In genomic region chr20:33673411-33674293, GRCh38 we compare ENCODE assay signal across 2 cellular contexts.
A peak's percentile ranks its signal among the peaks of the same experiment; 100 is the strongest.
TF ChIP-seq lines count a peak whose summit lies in the region.

No MANE protein-coding gene starts in this region.

TF ChIP-seq in IMR-90, 13 proteins besides CTCF, POLR2A, EP300 and RAD21:
- TF ChIP-seq NFE2L2 (IDR thresholded peaks at IDR 0.05; ENCODE audit: low read depth, low read length) (peak; percentile 42; the same call in 1 of the 2 replicates), MAZ (IDR thresholded peaks at IDR 0.05; ENCODE audit: borderline replicate concordance, low read depth, low read length) (peak; percentile 66), MXI1 (IDR thresholded peaks at IDR 0.05; ENCODE audit: borderline replicate concordance, low read depth, low read length) (no peak), RCOR1 (IDR thresholded peaks at IDR 0.05; ENCODE audit: insufficient replicate concordance, low read length) (no peak), RFX5 (IDR thresholded peaks at IDR 0.05; ENCODE audit: low read depth, low read length) (no peak), BHLHE40 (IDR thresholded peaks at IDR 0.05; ENCODE audit: low read depth, low read length) (no peak), FOS (IDR thresholded peaks at IDR 0.05; ENCODE audit: low read depth, low read length) (0 out of 2 replicates have a peak, but pooled peaks have one; percentile 8), CEBPB (IDR thresholded peaks at IDR 0.05; ENCODE audit: low read depth, low read length) (no peak), CHD1 (IDR thresholded peaks at IDR 0.05; ENCODE audit: low read depth, low read length) (no peak), SMC3 (IDR thresholded peaks at IDR 0.05; ENCODE audit: low read depth, low read length) (no peak), MAFK (IDR thresholded peaks at IDR 0.05; ENCODE audit: low read depth, low read length) (no peak)
- TF ChIP-seq, protein P1, sequence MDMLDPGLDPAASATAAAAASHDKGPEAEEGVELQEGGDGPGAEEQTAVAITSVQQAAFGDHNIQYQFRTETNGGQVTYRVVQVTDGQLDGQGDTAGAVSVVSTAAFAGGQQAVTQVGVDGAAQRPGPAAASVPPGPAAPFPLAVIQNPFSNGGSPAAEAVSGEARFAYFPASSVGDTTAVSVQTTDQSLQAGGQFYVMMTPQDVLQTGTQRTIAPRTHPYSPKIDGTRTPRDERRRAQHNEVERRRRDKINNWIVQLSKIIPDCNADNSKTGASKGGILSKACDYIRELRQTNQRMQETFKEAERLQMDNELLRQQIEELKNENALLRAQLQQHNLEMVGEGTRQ (IDR thresholded peaks at IDR 0.05; ENCODE audit: low read depth, low read length) = no peak
- TF ChIP-seq, protein P2, sequence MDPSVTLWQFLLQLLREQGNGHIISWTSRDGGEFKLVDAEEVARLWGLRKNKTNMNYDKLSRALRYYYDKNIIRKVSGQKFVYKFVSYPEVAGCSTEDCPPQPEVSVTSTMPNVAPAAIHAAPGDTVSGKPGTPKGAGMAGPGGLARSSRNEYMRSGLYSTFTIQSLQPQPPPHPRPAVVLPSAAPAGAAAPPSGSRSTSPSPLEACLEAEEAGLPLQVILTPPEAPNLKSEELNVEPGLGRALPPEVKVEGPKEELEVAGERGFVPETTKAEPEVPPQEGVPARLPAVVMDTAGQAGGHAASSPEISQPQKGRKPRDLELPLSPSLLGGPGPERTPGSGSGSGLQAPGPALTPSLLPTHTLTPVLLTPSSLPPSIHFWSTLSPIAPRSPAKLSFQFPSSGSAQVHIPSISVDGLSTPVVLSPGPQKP (IDR thresholded peaks at IDR 0.05; ENCODE audit: borderline replicate concordance, low read depth, low read length) = no peak
TF ChIP-seq in IMR-90: peak in this region for 3.

TF ChIP-seq in K562, 482 proteins besides CTCF, POLR2A, EP300 and RAD21 (continues in another document):
- TF ChIP-seq ARID1B (IDR thresholded peaks at IDR 0.05) = 0 out of 2 replicates have a peak, but pooled peaks have one; percentile 31
- TF ChIP-seq SMARCA4 (IDR thresholded peaks at IDR 0.05) = peak; percentile 40; the same call in 1 of the 2 replicates
- peak; percentile 33; the same call in 1 of the 2 replicates for TF ChIP-seq SMARCE1 (IDR thresholded peaks at IDR 0.05)
- peak; percentile 65 for TF ChIP-seq MAFG (tag; conservative IDR thresholded peaks at IDR 0.05)
- no peak for TF ChIP-seq ZNF449 (CRISPR knock-in tag; IDR thresholded peaks at IDR 0.05)
- TF ChIP-seq ESRRA (IDR thresholded peaks at IDR 0.05; ENCODE audit: borderline replicate concordance, low read depth) = peak; percentile 9; the same call in 1 of the 2 replicates
- TF ChIP-seq STAG1 (CRISPR knock-in tag; IDR thresholded peaks at IDR 0.05; ENCODE audit: borderline replicate concordance) = 0 out of 2 replicates have a peak, but pooled peaks have one; percentile 17
- no peak for TF ChIP-seq NR2C2 (CRISPR knock-in tag; IDR thresholded peaks at IDR 0.05)
- TF ChIP-seq NR2C2 (tag; IDR thresholded peaks at IDR 0.05) = 0 out of 2 replicates have a peak, but pooled peaks have one; percentile 12
- no peak for TF ChIP-seq SIRT6 (IDR thresholded peaks at IDR 0.05; ENCODE audit: low read depth, low read length)
- no peak for TF ChIP-seq MITF (IDR thresholded peaks at IDR 0.05)
- no peak; the same call in 1 of the 2 replicates for TF ChIP-seq MYC (IDR thresholded peaks at IDR 0.05; ENCODE audit: low read depth, low read length)
- peak; percentile 32; the same call in 1 of the 2 replicates for TF ChIP-seq MYC (CRISPR knock-in tag; IDR thresholded peaks at IDR 0.05; ENCODE audit: borderline replicate concordance, low read depth)
- peak; percentile 56; the same call in 1 of the 2 replicates for TF ChIP-seq DPF2 (IDR thresholded peaks at IDR 0.05)
- peak; percentile 60; the same call in 1 of the 2 replicates for TF ChIP-seq MAFK (IDR thresholded peaks at IDR 0.05; ENCODE audit: low read length)
- peak; percentile 57; the same call in 1 of the 2 replicates for TF ChIP-seq PHF8 (IDR thresholded peaks at IDR 0.05; ENCODE audit: borderline replicate concordance, low read length)
- 0 out of 2 replicates have a peak, but pooled peaks have one; percentile 3 for TF ChIP-seq EGR1 (conservative IDR thresholded peaks at IDR 0.05)
- peak; percentile 93 for TF ChIP-seq NFE2 (IDR thresholded peaks at IDR 0.05; ENCODE audit: low read depth)
- peak; percentile 19 for TF ChIP-seq FOSL1 (tag; conservative IDR thresholded peaks at IDR 0.05)
- TF ChIP-seq CAMTA2 (CRISPR knock-in tag; conservative IDR thresholded peaks at IDR 0.05) = no peak
- 0 out of 4 replicates have a peak, but pooled peaks of 1 of the 2 experiments have one; percentile 4 for TF ChIP-seq SIN3A (IDR thresholded peaks at IDR 0.05; ENCODE audit: borderline replicate concordance in 2 of 2, control insufficient read depth in 1 of 2, low read depth in 2 of 2, low read length in 2 of 2)
- TF ChIP-seq ZFP36 (IDR thresholded peaks at IDR 0.05; ENCODE audit: low read depth, low read length, partially characterized antibody) = peak; percentile 40
- peak; percentile 4 for TF ChIP-seq PCBP1 (IDR thresholded peaks at IDR 0.05; ENCODE audit: low read depth, low read length, poor library complexity, severe bottlenecking)
- TF ChIP-seq THAP7 (CRISPR knock-in tag; IDR thresholded peaks at IDR 0.05) = no peak
- TF ChIP-seq, protein P3, sequence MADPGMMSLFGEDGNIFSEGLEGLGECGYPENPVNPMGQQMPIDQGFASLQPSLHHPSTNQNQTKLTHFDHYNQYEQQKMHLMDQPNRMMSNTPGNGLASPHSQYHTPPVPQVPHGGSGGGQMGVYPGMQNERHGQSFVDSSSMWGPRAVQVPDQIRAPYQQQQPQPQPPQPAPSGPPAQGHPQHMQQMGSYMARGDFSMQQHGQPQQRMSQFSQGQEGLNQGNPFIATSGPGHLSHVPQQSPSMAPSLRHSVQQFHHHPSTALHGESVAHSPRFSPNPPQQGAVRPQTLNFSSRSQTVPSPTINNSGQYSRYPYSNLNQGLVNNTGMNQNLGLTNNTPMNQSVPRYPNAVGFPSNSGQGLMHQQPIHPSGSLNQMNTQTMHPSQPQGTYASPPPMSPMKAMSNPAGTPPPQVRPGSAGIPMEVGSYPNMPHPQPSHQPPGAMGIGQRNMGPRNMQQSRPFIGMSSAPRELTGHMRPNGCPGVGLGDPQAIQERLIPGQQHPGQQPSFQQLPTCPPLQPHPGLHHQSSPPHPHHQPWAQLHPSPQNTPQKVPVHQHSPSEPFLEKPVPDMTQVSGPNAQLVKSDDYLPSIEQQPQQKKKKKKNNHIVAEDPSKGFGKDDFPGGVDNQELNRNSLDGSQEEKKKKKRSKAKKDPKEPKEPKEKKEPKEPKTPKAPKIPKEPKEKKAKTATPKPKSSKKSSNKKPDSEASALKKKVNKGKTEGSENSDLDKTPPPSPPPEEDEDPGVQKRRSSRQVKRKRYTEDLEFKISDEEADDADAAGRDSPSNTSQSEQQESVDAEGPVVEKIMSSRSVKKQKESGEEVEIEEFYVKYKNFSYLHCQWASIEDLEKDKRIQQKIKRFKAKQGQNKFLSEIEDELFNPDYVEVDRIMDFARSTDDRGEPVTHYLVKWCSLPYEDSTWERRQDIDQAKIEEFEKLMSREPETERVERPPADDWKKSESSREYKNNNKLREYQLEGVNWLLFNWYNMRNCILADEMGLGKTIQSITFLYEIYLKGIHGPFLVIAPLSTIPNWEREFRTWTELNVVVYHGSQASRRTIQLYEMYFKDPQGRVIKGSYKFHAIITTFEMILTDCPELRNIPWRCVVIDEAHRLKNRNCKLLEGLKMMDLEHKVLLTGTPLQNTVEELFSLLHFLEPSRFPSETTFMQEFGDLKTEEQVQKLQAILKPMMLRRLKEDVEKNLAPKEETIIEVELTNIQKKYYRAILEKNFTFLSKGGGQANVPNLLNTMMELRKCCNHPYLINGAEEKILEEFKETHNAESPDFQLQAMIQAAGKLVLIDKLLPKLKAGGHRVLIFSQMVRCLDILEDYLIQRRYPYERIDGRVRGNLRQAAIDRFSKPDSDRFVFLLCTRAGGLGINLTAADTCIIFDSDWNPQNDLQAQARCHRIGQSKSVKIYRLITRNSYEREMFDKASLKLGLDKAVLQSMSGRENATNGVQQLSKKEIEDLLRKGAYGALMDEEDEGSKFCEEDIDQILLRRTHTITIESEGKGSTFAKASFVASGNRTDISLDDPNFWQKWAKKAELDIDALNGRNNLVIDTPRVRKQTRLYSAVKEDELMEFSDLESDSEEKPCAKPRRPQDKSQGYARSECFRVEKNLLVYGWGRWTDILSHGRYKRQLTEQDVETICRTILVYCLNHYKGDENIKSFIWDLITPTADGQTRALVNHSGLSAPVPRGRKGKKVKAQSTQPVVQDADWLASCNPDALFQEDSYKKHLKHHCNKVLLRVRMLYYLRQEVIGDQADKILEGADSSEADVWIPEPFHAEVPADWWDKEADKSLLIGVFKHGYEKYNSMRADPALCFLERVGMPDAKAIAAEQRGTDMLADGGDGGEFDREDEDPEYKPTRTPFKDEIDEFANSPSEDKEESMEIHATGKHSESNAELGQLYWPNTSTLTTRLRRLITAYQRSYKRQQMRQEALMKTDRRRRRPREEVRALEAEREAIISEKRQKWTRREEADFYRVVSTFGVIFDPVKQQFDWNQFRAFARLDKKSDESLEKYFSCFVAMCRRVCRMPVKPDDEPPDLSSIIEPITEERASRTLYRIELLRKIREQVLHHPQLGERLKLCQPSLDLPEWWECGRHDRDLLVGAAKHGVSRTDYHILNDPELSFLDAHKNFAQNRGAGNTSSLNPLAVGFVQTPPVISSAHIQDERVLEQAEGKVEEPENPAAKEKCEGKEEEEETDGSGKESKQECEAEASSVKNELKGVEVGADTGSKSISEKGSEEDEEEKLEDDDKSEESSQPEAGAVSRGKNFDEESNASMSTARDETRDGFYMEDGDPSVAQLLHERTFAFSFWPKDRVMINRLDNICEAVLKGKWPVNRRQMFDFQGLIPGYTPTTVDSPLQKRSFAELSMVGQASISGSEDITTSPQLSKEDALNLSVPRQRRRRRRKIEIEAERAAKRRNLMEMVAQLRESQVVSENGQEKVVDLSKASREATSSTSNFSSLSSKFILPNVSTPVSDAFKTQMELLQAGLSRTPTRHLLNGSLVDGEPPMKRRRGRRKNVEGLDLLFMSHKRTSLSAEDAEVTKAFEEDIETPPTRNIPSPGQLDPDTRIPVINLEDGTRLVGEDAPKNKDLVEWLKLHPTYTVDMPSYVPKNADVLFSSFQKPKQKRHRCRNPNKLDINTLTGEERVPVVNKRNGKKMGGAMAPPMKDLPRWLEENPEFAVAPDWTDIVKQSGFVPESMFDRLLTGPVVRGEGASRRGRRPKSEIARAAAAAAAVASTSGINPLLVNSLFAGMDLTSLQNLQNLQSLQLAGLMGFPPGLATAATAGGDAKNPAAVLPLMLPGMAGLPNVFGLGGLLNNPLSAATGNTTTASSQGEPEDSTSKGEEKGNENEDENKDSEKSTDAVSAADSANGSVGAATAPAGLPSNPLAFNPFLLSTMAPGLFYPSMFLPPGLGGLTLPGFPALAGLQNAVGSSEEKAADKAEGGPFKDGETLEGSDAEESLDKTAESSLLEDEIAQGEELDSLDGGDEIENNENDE (IDR thresholded peaks at IDR 0.05; ENCODE audit: low read depth, low read length) = no peak
- peak; percentile 23; the same call in 1 of the 2 replicates for TF ChIP-seq ZFX (CRISPR knock-in tag; IDR thresholded peaks at IDR 0.05)
- TF ChIP-seq, protein P4, sequence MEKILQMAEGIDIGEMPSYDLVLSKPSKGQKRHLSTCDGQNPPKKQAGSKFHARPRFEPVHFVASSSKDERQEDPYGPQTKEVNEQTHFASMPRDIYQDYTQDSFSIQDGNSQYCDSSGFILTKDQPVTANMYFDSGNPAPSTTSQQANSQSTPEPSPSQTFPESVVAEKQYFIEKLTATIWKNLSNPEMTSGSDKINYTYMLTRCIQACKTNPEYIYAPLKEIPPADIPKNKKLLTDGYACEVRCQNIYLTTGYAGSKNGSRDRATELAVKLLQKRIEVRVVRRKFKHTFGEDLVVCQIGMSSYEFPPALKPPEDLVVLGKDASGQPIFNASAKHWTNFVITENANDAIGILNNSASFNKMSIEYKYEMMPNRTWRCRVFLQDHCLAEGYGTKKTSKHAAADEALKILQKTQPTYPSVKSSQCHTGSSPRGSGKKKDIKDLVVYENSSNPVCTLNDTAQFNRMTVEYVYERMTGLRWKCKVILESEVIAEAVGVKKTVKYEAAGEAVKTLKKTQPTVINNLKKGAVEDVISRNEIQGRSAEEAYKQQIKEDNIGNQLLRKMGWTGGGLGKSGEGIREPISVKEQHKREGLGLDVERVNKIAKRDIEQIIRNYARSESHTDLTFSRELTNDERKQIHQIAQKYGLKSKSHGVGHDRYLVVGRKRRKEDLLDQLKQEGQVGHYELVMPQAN (IDR thresholded peaks at IDR 0.05; ENCODE audit: borderline replicate concordance) = no peak; the same call in 1 of the 2 replicates
- TF ChIP-seq ZBTB7A (IDR thresholded peaks at IDR 0.05; ENCODE audit: borderline replicate concordance, control insufficient read depth, low read depth, low read length) = peak; percentile 81; the same call in 1 of the 2 replicates
- peak; percentile 82 for TF ChIP-seq C11orf30 (IDR thresholded peaks at IDR 0.05; ENCODE audit: low read depth)
- TF ChIP-seq RBFOX2 (IDR thresholded peaks at IDR 0.05; ENCODE audit: low read depth, low read length) = peak; percentile 51
- TF ChIP-seq ZNF274 (IDR thresholded peaks at IDR 0.05; ENCODE audit: borderline replicate concordance, low read depth, low read length) = no peak
- 0 out of 2 replicates have a peak, but pooled peaks have one; percentile 6 for TF ChIP-seq MXI1 (IDR thresholded peaks at IDR 0.05; ENCODE audit: low read depth, low read length)
- 0 out of 2 replicates have a peak, but pooled peaks have one; percentile 17 for TF ChIP-seq GABPB1 (CRISPR knock-in tag; IDR thresholded peaks at IDR 0.05)
- no peak for TF ChIP-seq MTA1 (IDR thresholded peaks at IDR 0.05; ENCODE audit: borderline replicate concordance)
